8 cellular contexts compared by ENCODE assay signal in genomic region chr5:129460121-129460950, GRCh38. TPM values are rescaled to one million over a fixed set of nuclear protein-coding genes. Genes with fewer than 3 reads are reported as not detected.
DNase-seq lines count a peak whose midpoint lies in the region; ATAC-seq and TF ChIP-seq lines count a peak whose summit lies in the region.

Gene ADAMTS19, plus strand, starts transcription at chr5:129460298. Its CDS starts 94 bp downstream, at chr5:129460392.

- H3K4me3 ChIP-seq in hepatocyte, result peak within 1 kb of the TSS; percentile 89
- H3K4me3 ChIP-seq in gastrocnemius medialis, result peak within 1 kb of the TSS; percentile 62 to 65 (median 63)

- no peaks in the 10 kb centered on the region for H3K27me3 ChIP-seq in hepatocyte
- H3K27me3 ChIP-seq in gastrocnemius medialis, result peaks cover 0 to 3% (median 0%) of the 10 kb centered on the region in 3 donors

- peak within 1 kb of the TSS; percentile 99 for H3K4me2 ChIP-seq in hepatocyte

- in situ Hi-C loops in KBM-7 (cut with MboI; ENCODE audit: low pct_unique_long_range_greater_than_20kb, low sequenced_read_pairs) (no loop called here), gastrocnemius medialis (cut with MboI; ENCODE audit: low sequenced_read_pairs in 4 of 4) (no loop called here)

- H3K36me3 ChIP-seq in hepatocyte (replicated peaks; ENCODE audit: insufficient read depth, low read depth) (no peaks in the 10 kb centered on the region), gastrocnemius medialis (no peaks in the 10 kb centered on the region)

- peaks cover 19% of the 10 kb centered on the region for H3K79me2 ChIP-seq in hepatocyte

- H4K20me1 ChIP-seq in hepatocyte (ENCODE audit: insufficient read depth, poor library complexity, severe bottlenecking), result no peaks in the 10 kb centered on the region

- WGBS in hepatocyte (ENCODE audit: low lambda C conversion rate, missing lambda C conversion rate), result under 1% methylated on average over 52 of the region's 60 CpGs

- H3K9me2 ChIP-seq in hepatocyte (replicated peaks; ENCODE audit: insufficient read depth), result no peaks in the 10 kb centered on the region

- H3K27ac ChIP-seq in hepatocyte (peak within 1 kb of the TSS; percentile 69), gastrocnemius medialis (peak within 1 kb of the TSS; percentile 39 to 70 (median 63))

- peak; percentile 3 to 32 for DNase-seq in NCI-H524 (lab: John Stamatoyannopoulos, UW)
- no peak for DNase-seq in NCI-H524 treated with DMSO at 0.1 percent for 48 hours (lab: John Stamatoyannopoulos, UW)
- DNase-seq in KBM-7, result peak; percentile 41
- DNase-seq in amniotic stem cell (lab: John Stamatoyannopoulos, UW), result peak; percentile 53
- DNase-seq in hepatocyte (ENCODE audit: low spot score), result peak; percentile 78
- no peak for DNase-seq in gastrocnemius medialis
- DNase-seq in NCI-H2196 treated with DMSO at 0.1 percent for 48 hours (lab: John Stamatoyannopoulos, UW; ENCODE audit: unreplicated experiment), result no peak
- DNase-seq in NCI-H446 (lab: John Stamatoyannopoulos, UW), result no peak

- intact Hi-C loops in gastrocnemius medialis (cut with DNase I; ENCODE audit: low total_unique reads), result loop anchor here (2.0 kb wide), 1 partner anchor 46 kb away; no protein-coding TSS in a partner anchor

- H3K4me1 ChIP-seq in hepatocyte (ENCODE audit: insufficient read depth) (peaks cover 5% of the 10 kb centered on the region), gastrocnemius medialis (no peaks in the 10 kb centered on the region)

- peak; percentile 34 to 59 for ATAC-seq in gastrocnemius medialis

- TF ChIP-seq POLR2A in gastrocnemius medialis (IDR thresholded peaks at IDR 0.05), result no peak

- H2AFZ ChIP-seq in hepatocyte, result peak within 1 kb of the TSS; percentile 92

- TF ChIP-seq CTCF in hepatocyte (IDR thresholded peaks at IDR 0.05; ENCODE audit: poor library complexity) (no peak), gastrocnemius medialis (IDR thresholded peaks at IDR 0.05 in 4 of 5, conservative IDR thresholded peaks at IDR 0.05 in 1 of 5) (no peak)

- H3K9me3 ChIP-seq in hepatocyte (ENCODE audit: low read depth), result no peaks in the 10 kb centered on the region
- H3K9me3 ChIP-seq in gastrocnemius medialis, result no peaks in the 10 kb centered on the region

RNA-seq across cellular contexts. Expression of gene ADAMTS19, which starts in this region (rescaled TPM):
- total RNA-seq in hepatocyte (5.0 and 10.5 TPM in 2 replicates), gastrocnemius medialis (1 to 10 TPM in 2 of 4 donors, under 1 TPM in 2; 0.36 to 2.4 (median 0.80) TPM)
- 1.8 and 2.2 TPM in 2 replicates for polyA plus RNA-seq in hepatocyte

Comparison
In these comparisons a context has a peak if more than half of its experiments do, and no peak if none do; other contexts are left out.
1. DNase-seq: peak in NCI-H524 (2 of 2), KBM-7 (single experiment), amniotic stem cell (single experiment) and hepatocyte (single experiment); none in NCI-H524 treated with DMSO at 0.1 percent for 48 hours (single experiment), gastrocnemius medialis (0 of 2), NCI-H2196 treated with DMSO at 0.1 percent for 48 hours (single experiment) and NCI-H446 (0 of 2).